8 cellular contexts compared by ENCODE assay signal in the genomic region with DNA sequence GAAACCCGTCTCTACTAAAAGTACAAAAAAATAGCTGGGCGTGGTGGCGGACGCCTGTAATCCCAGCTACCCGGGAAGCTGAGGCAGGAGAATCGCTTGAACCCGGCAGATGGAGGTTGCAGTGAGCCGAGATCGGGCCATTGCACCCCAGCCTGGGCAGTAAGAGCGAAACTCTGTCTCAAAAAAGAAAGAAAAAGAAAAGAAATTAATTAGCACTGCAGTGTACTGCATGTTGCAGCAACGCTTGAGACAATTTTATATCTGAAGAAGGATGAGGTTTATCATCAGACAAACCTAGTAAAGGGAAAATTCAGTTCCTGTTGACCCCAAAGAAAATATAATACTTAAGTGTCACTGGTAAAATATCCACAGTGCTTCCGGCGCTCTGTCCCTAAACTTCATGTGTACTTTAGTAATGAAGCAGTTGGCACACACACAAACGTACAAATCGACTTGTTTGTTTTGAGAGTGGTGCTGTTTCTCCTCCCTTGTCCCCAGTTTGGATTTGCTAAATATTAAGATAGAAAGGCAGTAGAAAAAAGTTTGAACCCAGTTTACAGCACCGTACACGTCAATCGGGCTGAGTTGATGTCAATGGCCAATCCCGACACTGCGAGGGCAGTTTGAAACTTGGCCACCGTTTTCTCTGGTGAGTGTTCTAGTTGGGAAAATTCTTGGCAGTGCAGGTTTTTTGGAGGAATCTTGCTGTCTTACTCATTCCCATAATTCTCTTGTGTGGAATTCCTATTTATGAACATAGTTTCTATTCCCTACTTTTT.
DNase-seq lines count a peak whose midpoint lies in the region; ATAC-seq and TF ChIP-seq lines count a peak whose summit lies in the region.

No MANE protein-coding gene starts in this region.

- H3K27ac ChIP-seq in BLaER1 treated with 17β-estradiol and CSF1 and Interleukin-3, amounts not matched to agents 10 nM and 100 nM: peak overlapping the region; percentile 58 to 99 (median 97)
- H3K27ac ChIP-seq in GM23338 (ENCODE audit: low read depth) (peak overlapping the region; percentile 76), PC-3 (ENCODE audit: low read length) (peak overlapping the region; percentile 79), muscle layer of colon (ENCODE audit: low read depth, low read length) (peak overlapping the region; percentile 56)
- no peak overlapping the region for H3K27ac ChIP-seq in effector memory CD4-positive, alpha-beta T cell (ENCODE audit: insufficient read depth, low read length, poor library complexity, severe bottlenecking)

- ATAC-seq in GM23338 (peak; percentile 4), PC-3 (peak; percentile 33), GM18909 (IDR thresholded peaks at IDR 0.05; ENCODE audit: poor library complexity, unreplicated experiment) (no peak), HG02610 (IDR thresholded peaks at IDR 0.05; ENCODE audit: unreplicated experiment) (no peak), HG03520 (IDR thresholded peaks at IDR 0.05; ENCODE audit: unreplicated experiment) (no peak)

- BruUV-seq in PC-3 (replicated peaks; lab: Mats Ljungman, UMichigan): no TSS peak

- no peaks in the 10 kb centered on the region for H3K9me2 ChIP-seq in GM23338 (ENCODE audit: insufficient read depth)
- no peaks in the 10 kb centered on the region for H3K9me2 ChIP-seq in PC-3 (replicated peaks; ENCODE audit: low read length)

- CTCF ChIA-PET in PC-3 (lab: Charles Lee): no interaction called here

- no peaks in the 10 kb centered on the region for H3K9me3 ChIP-seq in BLaER1 treated with 17β-estradiol and CSF1 and Interleukin-3, amounts not matched to agents 10 nM and 100 nM (replicated peaks in 1 of 11)
- no peaks in the 10 kb centered on the region for H3K9me3 ChIP-seq in PC-3 (ENCODE audit: low read length)
- H3K9me3 ChIP-seq in effector memory CD4-positive, alpha-beta T cell (ENCODE audit: control insufficient read depth, low read length): no peaks in the 10 kb centered on the region
- H3K9me3 ChIP-seq in muscle layer of colon (ENCODE audit: low read length): no peaks in the 10 kb centered on the region

- H3K9me3 Mint-ChIP-seq in GM23338: no peaks in the 10 kb centered on the region; the same call in 2 of the 3 replicates

- H4K20me1 ChIP-seq in BLaER1 treated with 17β-estradiol and CSF1 and Interleukin-3, amounts not matched to agents 10 nM and 100 nM: no peaks in the 10 kb centered on the region; a peak in 1 of 22 replicates
- H4K20me1 ChIP-seq in GM23338 (replicated peaks; ENCODE audit: insufficient read depth): no peaks in the 10 kb centered on the region
- H4K20me1 ChIP-seq in PC-3 (ENCODE audit: low read length): no peaks in the 10 kb centered on the region

- no peaks in the 10 kb centered on the region for H3K36me3 Mint-ChIP-seq in GM23338 (ENCODE audit: low read depth)

- peak overlapping the region; percentile 67 to 89 (median 82) for H3K4me3 ChIP-seq in BLaER1 treated with 17β-estradiol and CSF1 and Interleukin-3, amounts not matched to agents 10 nM and 100 nM
- H3K4me3 ChIP-seq in GM23338 (peak overlapping the region; percentile 77), PC-3 (ENCODE audit: low read length) (peak overlapping the region; percentile 85), muscle layer of colon (ENCODE audit: low read depth in 1 of 2, low read length in 2 of 2) (peak overlapping the region; percentile 14 to 70)
- peak overlapping the region; percentile 60 for H3K4me3 ChIP-seq in effector memory CD4-positive, alpha-beta T cell (ENCODE audit: insufficient read depth, low read depth, low read length, poor library complexity, severe bottlenecking)

- peaks cover 3% of the 10 kb centered on the region for H3K27me3 Mint-ChIP-seq in GM23338 (ENCODE audit: insufficient read depth, low read depth, poor library complexity)

- DNase-seq in GM23338 (ENCODE audit: low spot score) (no peak), PC-3 (peak; percentile 88)
- DNase-seq in effector memory CD4-positive, alpha-beta T cell: no peak

- peaks cover 0 to 30% (median 14%) of the 10 kb centered on the region in 11 experiments; a peak in 14 of 22 replicates for H3K36me3 ChIP-seq in BLaER1 treated with 17β-estradiol and CSF1 and Interleukin-3, amounts not matched to agents 10 nM and 100 nM
- H3K36me3 ChIP-seq in GM23338 (ENCODE audit: insufficient read depth): no peaks in the 10 kb centered on the region
- no peaks in the 10 kb centered on the region for H3K36me3 ChIP-seq in PC-3 (ENCODE audit: low read depth, low read length)
- no peaks in the 10 kb centered on the region for H3K36me3 ChIP-seq in effector memory CD4-positive, alpha-beta T cell (ENCODE audit: control insufficient read depth, insufficient read depth, low read length)
- H3K36me3 ChIP-seq in muscle layer of colon (ENCODE audit: insufficient read depth, low read length): no peaks in the 10 kb centered on the region

- H3K79me2 ChIP-seq in GM23338 (replicated peaks; ENCODE audit: insufficient read depth) (peaks cover 22% of the 10 kb centered on the region), PC-3 (ENCODE audit: low read length) (peaks cover 38% of the 10 kb centered on the region)

- H3K4me1 ChIP-seq in BLaER1 treated with 17β-estradiol and CSF1 and Interleukin-3, amounts not matched to agents 10 nM and 100 nM: peaks cover 19 to 34% (median 29%) of the 10 kb centered on the region in 10 experiments
- H3K4me1 ChIP-seq in GM23338 (ENCODE audit: insufficient read depth) (peaks cover 15% of the 10 kb centered on the region), PC-3 (ENCODE audit: insufficient read depth, low read length) (peaks cover 17% of the 10 kb centered on the region), muscle layer of colon (ENCODE audit: insufficient read depth, low read length) (peaks cover 9% of the 10 kb centered on the region)
- H3K4me1 ChIP-seq in effector memory CD4-positive, alpha-beta T cell (ENCODE audit: control insufficient read depth, insufficient read depth, low read length, poor library complexity, severe bottlenecking): peaks cover 12% of the 10 kb centered on the region

- peak overlapping the region; percentile 87 to 98 (median 95) for H3K9ac ChIP-seq in BLaER1 treated with 17β-estradiol and CSF1 and Interleukin-3, amounts not matched to agents 10 nM and 100 nM
- H3K9ac ChIP-seq in PC-3 (ENCODE audit: low read length) (peak overlapping the region; percentile 98), muscle layer of colon (ENCODE audit: low read length) (no peak overlapping the region)

- no peak overlapping the region for H3K27ac Mint-ChIP-seq in GM23338

- peaks cover 20% of the 10 kb centered on the region for H3K4me1 Mint-ChIP-seq in GM23338

- H3K4me3 Mint-ChIP-seq in GM23338: no peak overlapping the region

- no peak overlapping the region for H2AFZ ChIP-seq in GM23338
- peak overlapping the region; percentile 45; the same call in 1 of the 2 replicates for H2AFZ ChIP-seq in PC-3 (ENCODE audit: low read length)

- no peak for TF ChIP-seq CTCF in GM23338 (conservative IDR thresholded peaks at IDR 0.05; ENCODE audit: low read depth in 2 of 2)
- TF ChIP-seq CTCF in PC-3 (conservative IDR thresholded peaks at IDR 0.05; ENCODE audit: low read depth, low read length): no peak

- POLR2A ChIA-PET in PC-3 (lab: Charles Lee; ENCODE audit: unreplicated experiment): interaction anchor here (0.6 to 4.5 kb wide), 3 partner anchors 26 to 1721 kb away, joined by 3 to 101 read pairs (median 31); a partner anchor contains a TSS

- intact Hi-C loops in PC-3 (cut with micrococcal nuclease): loop anchor here (1.0 to 10.0 kb wide), 3 partner anchors 26 to 1715 kb away; a partner anchor contains a TSS

- H3F3A ChIP-seq in GM23338 (replicated peaks; ENCODE audit: low read depth): no peaks in the 10 kb centered on the region; the same call in 1 of the 2 replicates
- peaks cover 4% of the 10 kb centered on the region for H3F3A ChIP-seq in PC-3 (ENCODE audit: low read length, unreplicated experiment)

- H3K27me3 ChIP-seq in BLaER1 treated with 17β-estradiol and CSF1 and Interleukin-3, amounts not matched to agents 10 nM and 100 nM: no peaks in the 10 kb centered on the region
- H3K27me3 ChIP-seq in GM23338 (ENCODE audit: insufficient read depth) (no peaks in the 10 kb centered on the region), PC-3 (ENCODE audit: low read length) (no peaks in the 10 kb centered on the region), muscle layer of colon (ENCODE audit: control insufficient read depth in 1 of 2, insufficient read depth in 2 of 2, low read length in 2 of 2) (peaks cover 8 to 11% of the 10 kb centered on the region in 2 donors)
- H3K27me3 ChIP-seq in effector memory CD4-positive, alpha-beta T cell (replicated peaks; ENCODE audit: control insufficient read depth, insufficient read depth, low read length, poor library complexity, severe bottlenecking): no peaks in the 10 kb centered on the region

- peak overlapping the region; percentile 66 to 93 (median 84) for H3K4me2 ChIP-seq in BLaER1 treated with 17β-estradiol and CSF1 and Interleukin-3, amounts not matched to agents 10 nM and 100 nM
- H3K4me2 ChIP-seq in GM23338 (peak overlapping the region; percentile 85), PC-3 (ENCODE audit: low read length) (peak overlapping the region; percentile 91)

TF ChIP-seq in GM23338, 12 proteins besides CTCF, POLR2A, EP300 and RAD21 (continues in another document):
- TF ChIP-seq EZH2 (IDR thresholded peaks at IDR 0.05; ENCODE audit: low read depth, unreplicated experiment) (no peak), POLR2AphosphoS5 (IDR thresholded peaks at IDR 0.05; ENCODE audit: low read depth) (no peak)

Comparison
In these comparisons a context has a peak if more than half of its experiments do, and no peak if none do; other contexts are left out.
1. ATAC-seq: peak in GM23338 (single experiment) and PC-3 (single experiment); none in GM18909 (single experiment), HG02610 (single experiment) and HG03520 (single experiment).
2. Peak in every context shown above with its lines, with median percentiles within 50 percentile points of each other: H3K4me2 ChIP-seq and H3K4me3 ChIP-seq.